ENCODE assay signal across 19 cellular contexts in the genomic region with DNA sequence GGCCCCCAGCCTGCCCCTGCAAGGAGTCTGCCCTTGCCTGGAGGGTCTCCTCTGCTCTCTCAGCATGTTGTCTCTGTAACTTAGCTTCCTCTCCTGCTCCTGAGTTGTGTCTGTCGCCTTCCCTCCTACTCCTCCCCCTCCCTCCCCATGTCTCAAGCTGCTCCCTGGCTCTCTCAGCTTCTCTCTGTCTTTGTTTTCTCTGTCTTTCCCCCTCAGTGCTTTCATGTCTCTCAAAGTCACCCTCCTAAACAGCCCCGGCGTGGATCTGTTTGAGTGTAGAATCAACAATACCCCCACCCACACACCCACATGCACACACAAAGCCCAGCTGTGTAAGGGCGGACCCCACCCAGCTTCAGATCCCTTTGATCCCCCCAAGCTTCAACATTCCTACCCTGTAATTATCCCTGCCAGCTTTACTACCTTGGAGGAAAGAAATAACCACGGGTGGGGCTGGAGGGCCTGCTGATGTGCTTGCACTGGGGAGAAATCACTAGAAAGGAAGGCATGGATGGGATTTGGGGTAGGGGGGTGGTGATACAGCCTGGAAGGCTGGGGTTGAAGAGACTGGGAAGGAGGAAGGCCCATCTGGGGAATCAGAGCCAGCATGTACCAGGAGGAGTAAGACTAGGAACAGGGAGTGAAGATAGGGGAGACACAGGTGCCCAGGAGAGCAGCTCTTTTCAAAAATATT. TPM values are rescaled to one million over a fixed set of nuclear protein-coding genes. Genes with fewer than 3 reads are reported as not detected.
DNase-seq lines count a peak whose midpoint lies in the region; ATAC-seq and TF ChIP-seq lines count a peak whose summit lies in the region.
"Had no signal": no experiment of that assay in that cellular context is flagged by ENCODE, and none has a peak within 500 bp of the region (broad histone marks: within the 10 kb centered on the region; RNA-seq: fewer than 3 reads in every experiment).

No MANE protein-coding gene starts in this region.

- H4K20me1 ChIP-seq in mammary epithelial cell (ENCODE audit: insufficient read depth, low read length), result no peaks in the 10 kb centered on the region

- ATAC-seq in naive thymus-derived CD4-positive, alpha-beta T cell, result no peak
- ATAC-seq in upper lobe of left lung (ENCODE audit: low FRiP score in 2 of 2) (no peak), natural killer cell (no peak), HG03159 (IDR thresholded peaks at IDR 0.05; ENCODE audit: unreplicated experiment) (no peak)
- ATAC-seq: effector memory CD8-positive, alpha-beta T cell had no signal

- no peak overlapping the region for H3K9ac ChIP-seq in mammary epithelial cell (ENCODE audit: insufficient read depth, low read length)

- H3K4me3 ChIP-seq in mammary epithelial cell (replicated peaks in 1 of 3; ENCODE audit: insufficient read depth in 1 of 3, low read depth in 2 of 3, low read length in 3 of 3) (no peak overlapping the region), upper lobe of left lung (no peak overlapping the region)
- H3K4me3 ChIP-seq in naive thymus-derived CD4-positive, alpha-beta T cell (ENCODE audit: low read length), result no peak overlapping the region
- H3K4me3 ChIP-seq: ovary, tibial artery had no signal

- H3K9me3 Mint-ChIP-seq in MCF 10A (ENCODE audit: unreplicated experiment) (no peaks in the 10 kb centered on the region), natural killer cell (no peaks in the 10 kb centered on the region)
- H3K9me3 Mint-ChIP-seq in dendritic cell treated with granulocyte-macrophage colony-stimulating factor and Interleukin-4, amounts not matched to agents 40 ng/mL and 50 ng/mL, for 4 days, result no peaks in the 10 kb centered on the region
- peaks cover 0 to 3% (median 0%) of the 10 kb centered on the region in 11 donors for H3K9me3 Mint-ChIP-seq in naive thymus-derived CD4-positive, alpha-beta T cell
- H3K9me3 Mint-ChIP-seq: activated CD4-positive, alpha-beta T cell treated with anti-CD3 and anti-CD28 coated beads, Interleukin-2, amount 10 ng/mL, durations not matched to agents 24 days and 14 days; effector memory CD8-positive, alpha-beta T cell; T-helper 1 cell treated with Interleukin-12 subunit alpha and Interleukin-12 subunit beta and Interleukin-4 antibody, amounts not matched to agents 30 μg/mL and 1 μg/mL, for 36 hours had no signal

- no TSS peak for BruUV-seq in mammary epithelial cell (replicated peaks; lab: Mats Ljungman, UMichigan)
- no TSS peak for BruUV-seq in MCF 10A (replicated peaks; lab: Mats Ljungman, UMichigan)

- H3K36me3 Mint-ChIP-seq in MCF 10A (ENCODE audit: insufficient read depth, unreplicated experiment) (no peaks in the 10 kb centered on the region), natural killer cell (no peaks in the 10 kb centered on the region)
- no peaks in the 10 kb centered on the region for H3K36me3 Mint-ChIP-seq in dendritic cell treated with granulocyte-macrophage colony-stimulating factor and Interleukin-4, amounts not matched to agents 40 ng/mL and 50 ng/mL, for 4 days (ENCODE audit: low read depth)
- H3K36me3 Mint-ChIP-seq in naive thymus-derived CD4-positive, alpha-beta T cell, result no peaks in the 10 kb centered on the region

- H3K79me2 ChIP-seq in mammary epithelial cell (ENCODE audit: insufficient read depth, low read length), result no peaks in the 10 kb centered on the region

- H3K36me3 ChIP-seq in mammary epithelial cell (ENCODE audit: insufficient read depth, low read length) (no peaks in the 10 kb centered on the region), upper lobe of left lung (no peaks in the 10 kb centered on the region)
- H3K36me3 ChIP-seq in naive thymus-derived CD4-positive, alpha-beta T cell (ENCODE audit: control insufficient read depth in 2 of 3, insufficient read depth in 3 of 3, low read length in 3 of 3), result no peaks in the 10 kb centered on the region
- H3K36me3 ChIP-seq: ovary, tibial artery had no signal

- H3K9me3 ChIP-seq in mammary epithelial cell (replicated peaks; ENCODE audit: insufficient read depth, low read length), result no peaks in the 10 kb centered on the region
- no peaks in the 10 kb centered on the region for H3K9me3 ChIP-seq in naive thymus-derived CD4-positive, alpha-beta T cell (ENCODE audit: control insufficient read depth in 2 of 3, low read length in 3 of 3)
- H3K9me3 ChIP-seq in upper lobe of left lung, result no peaks in the 10 kb centered on the region
- H3K9me3 ChIP-seq: ovary, tibial artery had no signal

- no peak for TF ChIP-seq EP300 in upper lobe of left lung (IDR thresholded peaks at IDR 0.05)

- peak overlapping the region; percentile 22 for H2AFZ ChIP-seq in mammary epithelial cell (ENCODE audit: low read depth, low read length)

- no peak overlapping the region for H3K27ac Mint-ChIP-seq in MCF 10A (ENCODE audit: low read depth, unreplicated experiment)
- peak overlapping the region; percentile 43 for H3K27ac Mint-ChIP-seq in dendritic cell treated with granulocyte-macrophage colony-stimulating factor and Interleukin-4, amounts not matched to agents 40 ng/mL and 50 ng/mL, for 4 days
- peak overlapping the region in 6 of 9 donors; percentile 48 to 90 (median 71) for H3K27ac Mint-ChIP-seq in naive thymus-derived CD4-positive, alpha-beta T cell
- H3K27ac Mint-ChIP-seq in natural killer cell, result peak overlapping the region in 1 of 2 donors; percentile 54
- H3K27ac Mint-ChIP-seq: activated CD4-positive, alpha-beta T cell treated with anti-CD3 and anti-CD28 coated beads, Interleukin-2, amount 10 ng/mL, durations not matched to agents 24 days and 14 days had no signal

- H3K27me3 Mint-ChIP-seq in MCF 10A (ENCODE audit: insufficient read depth, unreplicated experiment) (no peaks in the 10 kb centered on the region), natural killer cell (ENCODE audit: low read depth in 2 of 2) (peaks cover 0 to 3% of the 10 kb centered on the region in 2 donors)
- H3K27me3 Mint-ChIP-seq in dendritic cell treated with granulocyte-macrophage colony-stimulating factor and Interleukin-4, amounts not matched to agents 40 ng/mL and 50 ng/mL, for 4 days, result no peaks in the 10 kb centered on the region
- H3K27me3 Mint-ChIP-seq in naive thymus-derived CD4-positive, alpha-beta T cell, result peaks cover 0 to 17% (median 0%) of the 10 kb centered on the region in 5 donors

- DNase-seq in mammary epithelial cell (no peak), MCF 10A (ENCODE audit: unreplicated experiment) (no peak), putamen (ENCODE audit: low spot score) (no peak), upper lobe of left lung (no peak), natural killer cell (no peak)
- DNase-seq in naive thymus-derived CD4-positive, alpha-beta T cell, result no peak
- DNase-seq: activated CD4-positive, alpha-beta T cell treated with anti-CD3 and anti-CD28 coated beads, Interleukin-2, amount 10 ng/mL, durations not matched to agents 24 days and 14 days; DMS153; effector memory CD8-positive, alpha-beta T cell; foreskin melanocyte; NCI-H226; ovary; tibial artery had no signal

- H3K27ac ChIP-seq in mammary epithelial cell (ENCODE audit: insufficient read depth, low read depth, low read length), result no peak overlapping the region
- H3K27ac ChIP-seq in naive thymus-derived CD4-positive, alpha-beta T cell (ENCODE audit: low read depth, low read length), result no peak overlapping the region
- no peak overlapping the region for H3K27ac ChIP-seq in upper lobe of left lung
- H3K27ac ChIP-seq: ovary, tibial artery had no signal

- in situ Hi-C loops in mammary epithelial cell (cut with MboI; ENCODE audit: low sequenced_read_pairs in 2 of 2), result no loop called here

- no peak overlapping the region for H3K4me2 ChIP-seq in mammary epithelial cell (ENCODE audit: insufficient read depth, low read depth, low read length)

- 16% methylated on average over 5 of the region's 5 CpGs for WGBS in mammary epithelial cell (ENCODE audit: low coverage, missing lambda C conversion rate)
- WGBS in upper lobe of left lung, 2 donors, result 52 to 56% methylated on average over 5 of the region's 5 CpGs

- no peak overlapping the region for H3K4me3 Mint-ChIP-seq in MCF 10A (ENCODE audit: unreplicated experiment)
- H3K4me3 Mint-ChIP-seq in dendritic cell treated with granulocyte-macrophage colony-stimulating factor and Interleukin-4, amounts not matched to agents 40 ng/mL and 50 ng/mL, for 4 days, result no peak overlapping the region
- H3K4me3 Mint-ChIP-seq in naive thymus-derived CD4-positive, alpha-beta T cell, result no peak overlapping the region
- no peak overlapping the region for H3K4me3 Mint-ChIP-seq in natural killer cell
- H3K4me3 Mint-ChIP-seq: activated CD4-positive, alpha-beta T cell treated with anti-CD3 and anti-CD28 coated beads, Interleukin-2, amount 10 ng/mL, durations not matched to agents 24 days and 14 days; effector memory CD8-positive, alpha-beta T cell; T-helper 1 cell treated with Interleukin-12 subunit alpha and Interleukin-12 subunit beta and Interleukin-4 antibody, amounts not matched to agents 30 μg/mL and 1 μg/mL, for 36 hours had no signal

- POLR2A ChIA-PET in MCF 10A (lab: Yijun Ruan, JAX), result interaction anchor here (2.1 kb wide), 1 partner anchor 11 kb away, joined by 8 read pairs; the partner anchor contains the start of gene ABHD16A
- POLR2A ChIA-PET in naive thymus-derived CD4-positive, alpha-beta T cell (lab: Charles Lee), result interaction anchor here (0.9 to 1.8 kb wide), 5 partner anchors 8 to 24 kb away, joined by 3 to 6 read pairs (median 4); partner anchors contain the start of genes ABHD16A and MPIG6B

- intact Hi-C loops in mammary epithelial cell (cut with micrococcal nuclease) (no loop called here), MCF 10A (cut with micrococcal nuclease) (no loop called here), natural killer cell (cut with micrococcal nuclease) (no loop called here)
- intact Hi-C loops in dendritic cell treated with granulocyte-macrophage colony-stimulating factor and Interleukin-4, amounts not matched to agents 40 ng/mL and 50 ng/mL, for 4 days (cut with micrococcal nuclease), result no loop called here
- intact Hi-C loops in naive thymus-derived CD4-positive, alpha-beta T cell (cut with micrococcal nuclease), result no loop called here

- no peak for TF ChIP-seq POLR2A in upper lobe of left lung (IDR thresholded peaks at IDR 0.05)

- H3K4me1 Mint-ChIP-seq in MCF 10A (ENCODE audit: insufficient read depth, unreplicated experiment) (peaks cover 12% of the 10 kb centered on the region), natural killer cell (peaks cover 16 to 21% of the 10 kb centered on the region in 2 donors)
- H3K4me1 Mint-ChIP-seq in dendritic cell treated with granulocyte-macrophage colony-stimulating factor and Interleukin-4, amounts not matched to agents 40 ng/mL and 50 ng/mL, for 4 days (ENCODE audit: low read depth), result peaks cover 34% of the 10 kb centered on the region
- H3K4me1 Mint-ChIP-seq in naive thymus-derived CD4-positive, alpha-beta T cell, result peaks cover 4 to 34% (median 21%) of the 10 kb centered on the region in 7 donors

- dilution Hi-C loops in mammary epithelial cell (cut with HindIII; ENCODE audit: low sequenced_read_pairs), result loop anchor here (5.0 kb wide), 2 partner anchors 48 to 87 kb away; partner anchors contain the start of gene SAPCD1

- H3K27me3 ChIP-seq in mammary epithelial cell (ENCODE audit: insufficient read depth, low read length) (no peaks in the 10 kb centered on the region), upper lobe of left lung (no peaks in the 10 kb centered on the region)
- H3K27me3 ChIP-seq in naive thymus-derived CD4-positive, alpha-beta T cell (ENCODE audit: control insufficient read depth in 2 of 2, insufficient read depth in 2 of 2, low read length in 2 of 2), result no peaks in the 10 kb centered on the region
- H3K27me3 ChIP-seq: ovary had no signal

- peaks cover 29% of the 10 kb centered on the region for H3K4me1 ChIP-seq in mammary epithelial cell (ENCODE audit: insufficient read depth, low read length)
- peaks cover 7% of the 10 kb centered on the region in 2 donors for H3K4me1 ChIP-seq in naive thymus-derived CD4-positive, alpha-beta T cell (ENCODE audit: control insufficient read depth in 2 of 2, insufficient read depth in 2 of 2, low read length in 2 of 2)
- peaks cover 8 to 16% (median 14%) of the 10 kb centered on the region in 4 donors for H3K4me1 ChIP-seq in upper lobe of left lung
- H3K4me1 ChIP-seq: tibial artery had no signal

- CTCF ChIA-PET in mammary epithelial cell (lab: Charles Lee; ENCODE audit: low non-redundant PET) (no interaction called here), MCF 10A (lab: Yijun Ruan, JAX) (interaction anchor here (0.5 to 1.5 kb wide), 4 partner anchors 16 to 172 kb away, joined by 3 to 5 read pairs (median 4); partner anchors contain the start of gene DDAH2)
- CTCF ChIA-PET in naive thymus-derived CD4-positive, alpha-beta T cell (lab: Charles Lee), result interaction anchor here (0.7 to 1.0 kb wide), 3 partner anchors 8 to 76 kb away, joined by 3 to 4 read pairs (median 3); partner anchors contain the start of gene LY6G6F

- TF ChIP-seq CTCF in mammary epithelial cell (conservative IDR thresholded peaks at IDR 0.05 in 1 of 2, IDR thresholded peaks at IDR 0.05 in 1 of 2; ENCODE audit: extremely low read depth in 1 of 2, insufficient read depth in 1 of 2, low read depth in 1 of 2, low read length in 2 of 2) (no peak), MCF 10A (IDR thresholded peaks at IDR 0.05; ENCODE audit: unreplicated experiment) (no peak), upper lobe of left lung (IDR thresholded peaks at IDR 0.05) (no peak), natural killer cell (IDR thresholded peaks at IDR 0.05) (no peak)

RNA-seq across cellular contexts. Expression of gene LY6G6D, which starts 1.0 kb away (rescaled TPM):
- total RNA-seq in mammary epithelial cell, result not detected
- polyA plus RNA-seq in mammary epithelial cell, result not detected
- polyA minus RNA-seq in mammary epithelial cell, result not detected
- not detected in 2 replicates for total RNA-seq in MCF 10A (2022)
- not detected for total RNA-seq in naive thymus-derived CD4-positive, alpha-beta T cell
- not detected for polyA plus RNA-seq in naive thymus-derived CD4-positive, alpha-beta T cell
- total RNA-seq in upper lobe of left lung, result not detected
- under 1 TPM in 1 of 3 donors, not detected in 2; 0.94 TPM for total RNA-seq in natural killer cell
- total RNA-seq: activated CD4-positive, alpha-beta T cell treated with anti-CD3 and anti-CD28 coated beads, Interleukin-2, amount 10 ng/mL, durations not matched to agents 24 days and 14 days; kidney epithelial cell; LHCN-M2; ovary; RPMI7951 had no signal
- polyA plus RNA-seq: ovary had no signal

RNA-seq across cellular contexts. Expression of gene LY6G6C, which starts 7.4 kb away (rescaled TPM):
- total RNA-seq in mammary epithelial cell (under 1 TPM in 1 of 2 donors, not detected in 1; 0.45 TPM), MCF 10A (2022) (0.32 TPM in 1 of 2 replicates, not detected in the other), upper lobe of left lung (under 1 TPM in 1 of 6 donors, not detected in 5; 0.23 TPM), natural killer cell (not detected)
- 0.56 TPM for polyA plus RNA-seq in mammary epithelial cell
- not detected for polyA minus RNA-seq in mammary epithelial cell
- 1 to 10 TPM in 1 of 5 experiments, not detected in 4; 1.2 TPM for total RNA-seq in naive thymus-derived CD4-positive, alpha-beta T cell
- not detected for polyA plus RNA-seq in naive thymus-derived CD4-positive, alpha-beta T cell
- total RNA-seq: activated CD4-positive, alpha-beta T cell treated with anti-CD3 and anti-CD28 coated beads, Interleukin-2, amount 10 ng/mL, durations not matched to agents 24 days and 14 days; kidney epithelial cell; LHCN-M2; RPMI7951 had no signal

RNA-seq across cellular contexts. Expression of gene LY6G6F, which starts 7.5 kb away (rescaled TPM):
- total RNA-seq in mammary epithelial cell (not detected), MCF 10A (2022) (not detected in 2 replicates), upper lobe of left lung (1 to 10 TPM in 4 of 6 donors, under 1 TPM in 2; 0.63 to 9.4 (median 1.7) TPM), natural killer cell (1 to 10 TPM in 2 of 3 donors, under 1 TPM in 1; 0.97 to 3.2 (median 1.4) TPM)
- polyA plus RNA-seq in mammary epithelial cell, result not detected
- polyA minus RNA-seq in mammary epithelial cell, result not detected
- total RNA-seq in naive thymus-derived CD4-positive, alpha-beta T cell, result under 1 TPM in 1 of 5 experiments, not detected in 4; 0.56 TPM
- not detected for polyA plus RNA-seq in naive thymus-derived CD4-positive, alpha-beta T cell
- total RNA-seq: activated CD4-positive, alpha-beta T cell treated with anti-CD3 and anti-CD28 coated beads, Interleukin-2, amount 10 ng/mL, durations not matched to agents 24 days and 14 days; kidney epithelial cell; LHCN-M2; ovary; RPMI7951 had no signal
- polyA plus RNA-seq: ovary had no signal

RNA-seq across cellular contexts. Expression of gene MPIG6B, which starts 9.0 kb away (rescaled TPM):
- total RNA-seq in mammary epithelial cell, result not detected
- polyA plus RNA-seq in mammary epithelial cell, result 0.09 TPM
- not detected for polyA minus RNA-seq in mammary epithelial cell
- not detected in 2 replicates for total RNA-seq in MCF 10A (2022)
- total RNA-seq in naive thymus-derived CD4-positive, alpha-beta T cell, result 1 to 10 TPM in 1 of 5 experiments, under 1 TPM in 4; 0.12 to 4.7 (median 0.64) TPM
- polyA plus RNA-seq in naive thymus-derived CD4-positive, alpha-beta T cell, result 1 to 10 TPM in 1 of 2 donors, under 1 TPM in 1; 0.20 to 2.3 TPM
- total RNA-seq in upper lobe of left lung, result 1 to 10 TPM in 3 of 6 donors, under 1 TPM in 2, not detected in 1; 0.30 to 4.1 (median 1.2) TPM
- 10 to 100 TPM in 2 of 3 donors, 1 to 10 TPM in 1; 9.4 to 19.0 (median 12.8) TPM for total RNA-seq in natural killer cell
- total RNA-seq: activated CD4-positive, alpha-beta T cell treated with anti-CD3 and anti-CD28 coated beads, Interleukin-2, amount 10 ng/mL, durations not matched to agents 24 days and 14 days; LHCN-M2; RPMI7951 had no signal

RNA-seq across cellular contexts. Expression of gene ABHD16A, which starts 11.0 kb away (rescaled TPM):
- total RNA-seq in mammary epithelial cell (10 to 100 TPM; 24.2 to 24.8 TPM), MCF 10A (2022) (32.1 and 42.7 TPM in 2 replicates), upper lobe of left lung (10 to 100 TPM; 42.1 to 62.5 (median 51.6) TPM), natural killer cell (10 to 100 TPM; 92.0 to 97.6 (median 94.2) TPM)
- polyA plus RNA-seq in mammary epithelial cell, result 21.1 TPM
- polyA minus RNA-seq in mammary epithelial cell, result 8.5 TPM
- total RNA-seq in naive thymus-derived CD4-positive, alpha-beta T cell, result 10 to 100 TPM; 60.1 to 71.7 (median 65.2) TPM
- polyA plus RNA-seq in naive thymus-derived CD4-positive, alpha-beta T cell, result 10 to 100 TPM; 31.1 to 42.5 TPM
